ENCODE assay signal across 21 cellular contexts in genomic region chr15:36251450-36251849, GRCh38.
DNase-seq lines count a peak whose midpoint lies in the region; TF ChIP-seq lines count a peak whose summit lies in the region.
"Had no signal": no experiment of that assay in that cellular context is flagged by ENCODE, and none has a peak within 500 bp of the region (broad histone marks: within the 10 kb centered on the region; RNA-seq: fewer than 3 reads in every experiment).

No MANE protein-coding gene starts in this region.

- H3K56ac ChIP-seq in mesendoderm (ENCODE audit: low read length) = no peak overlapping the region

- H2BK120ac ChIP-seq in mesendoderm (ENCODE audit: low read depth, low read length) = no peak overlapping the region

- no peak overlapping the region for H3K23ac ChIP-seq in mesendoderm (ENCODE audit: low read length)

- in situ Hi-C loops in GM23248 (cut with MboI) = no loop called here

- no peak for DNase-seq in AG04450 (ENCODE audit: low read depth, low spot score)
- DNase-seq in GM23248 = peak; percentile 4
- DNase-seq in RPMI7951 (ENCODE audit: low read depth) = peak; percentile 55
- DNase-seq in fibroblast of mammary gland (ENCODE audit: low read depth) = peak; percentile 16
- no peak for DNase-seq in hepatocyte (ENCODE audit: low spot score)
- DNase-seq in NCI-H774 (lab: John Stamatoyannopoulos, UW) = no peak
- DNase-seq in mesendoderm = no peak
- DNase-seq in NCI-H1436 treated with DMSO at 0.1 percent for 48 hours (lab: John Stamatoyannopoulos, UW) = no peak
- DNase-seq: ACHN; activated CD4-positive, alpha-beta T cell treated with anti-CD3 and anti-CD28 coated beads, Interleukin-2, amount 10 ng/mL, durations not matched to agents 7 days and 5 days; activated naive CD4-positive, alpha-beta T cell treated with anti-CD3 and anti-CD28 coated beads for 36 hours; gastrocnemius medialis; Karpas-422; kidney; NCI-H1694 treated with DMSO at 0.1 percent for 48 hours; NCI-H526 treated with DMSO at 0.1 percent for 48 hours; nephron progenitor cell; T1000; thyroid gland had no signal

- no peak overlapping the region for H2AK5ac ChIP-seq in mesendoderm (ENCODE audit: low read length)

- H3F3A ChIP-seq in GM23248 (ENCODE audit: insufficient read depth) = no peaks in the 10 kb centered on the region

- H3K9me3 ChIP-seq in AG04450 (ENCODE audit: control insufficient read depth, insufficient read depth, low read length) = no peaks in the 10 kb centered on the region
- H3K9me3 ChIP-seq in GM23248 (ENCODE audit: low read depth) = no peaks in the 10 kb centered on the region
- no peaks in the 10 kb centered on the region for H3K9me3 ChIP-seq in hepatocyte (ENCODE audit: low read depth)
- H3K9me3 ChIP-seq: gastrocnemius medialis, thyroid gland had no signal

- no peak overlapping the region for H4K8ac ChIP-seq in mesendoderm (ENCODE audit: low read depth, low read length)

- TF ChIP-seq CTCF in AG04450 (IDR thresholded peaks at IDR 0.05; ENCODE audit: low read depth, low read length) = 0 out of 2 replicates have a peak, but pooled peaks have one; percentile 15
- TF ChIP-seq CTCF in fibroblast of mammary gland (conservative IDR thresholded peaks at IDR 0.05; ENCODE audit: control insufficient read depth, insufficient read depth, low read depth, low read length) = peak; percentile 24
- no peak for TF ChIP-seq CTCF in hepatocyte (IDR thresholded peaks at IDR 0.05; ENCODE audit: poor library complexity)

- no peak overlapping the region for H4K5ac ChIP-seq in mesendoderm (ENCODE audit: low read length)

- H2BK5ac ChIP-seq in mesendoderm (ENCODE audit: low read length) = no peak overlapping the region

- CTCF ChIA-PET in AG04450 (lab: Charles Lee) = no interaction called here

- POLR2A ChIA-PET in AG04450 (lab: Yijun Ruan, JAX) = no interaction called here

- H3K27ac ChIP-seq in AG04450 (ENCODE audit: low read depth, low read length) (no peak overlapping the region), GM23248 (no peak overlapping the region), hepatocyte (no peak overlapping the region), mesendoderm (ENCODE audit: low read depth, low read length) (no peak overlapping the region)
- H3K27ac ChIP-seq: gastrocnemius medialis, parathyroid adenoma, thyroid gland had no signal

- no peak overlapping the region for H3K18ac ChIP-seq in mesendoderm (ENCODE audit: low read length)

- H3K9me2 ChIP-seq in GM23248 (ENCODE audit: insufficient read depth) (no peaks in the 10 kb centered on the region), hepatocyte (replicated peaks; ENCODE audit: insufficient read depth) (no peaks in the 10 kb centered on the region)

- H2AFZ ChIP-seq in GM23248 (0 out of 2 replicates have a peak overlapping the region, but pooled peaks have one; percentile 3), hepatocyte (no peak overlapping the region)
- H2AFZ ChIP-seq: parathyroid adenoma had no signal

- H3K4me2 ChIP-seq in GM23248 (ENCODE audit: unreplicated experiment) = no peak overlapping the region
- no peak overlapping the region for H3K4me2 ChIP-seq in hepatocyte
- no peak overlapping the region for H3K4me2 ChIP-seq in mesendoderm (ENCODE audit: low read length)

- 46 to 52% methylated on average over 1 of the region's 1 CpG for WGBS in GM23248 (ENCODE audit: low coverage in 1 of 2, low lambda C conversion rate in 2 of 2, missing lambda C conversion rate in 2 of 2), 2 experiments
- WGBS in hepatocyte (ENCODE audit: low lambda C conversion rate, missing lambda C conversion rate) = 67% methylated on average over 1 of the region's 1 CpG
- WGBS in mesendoderm (ENCODE audit: extremely low coverage, insufficient coverage, low lambda C conversion rate) = no CpG with 5 or more reads among the region's 1 CpG

- no peaks in the 10 kb centered on the region for H4K20me1 ChIP-seq in GM23248 (ENCODE audit: insufficient read depth)
- no peaks in the 10 kb centered on the region for H4K20me1 ChIP-seq in hepatocyte (ENCODE audit: insufficient read depth, poor library complexity, severe bottlenecking)

- H3K4me1 ChIP-seq in GM23248 (ENCODE audit: insufficient read depth) (no peaks in the 10 kb centered on the region), hepatocyte (ENCODE audit: insufficient read depth) (no peaks in the 10 kb centered on the region), mesendoderm (ENCODE audit: control insufficient read depth, low read depth, low read length) (no peaks in the 10 kb centered on the region)
- H3K4me1 ChIP-seq: gastrocnemius medialis, parathyroid adenoma, thyroid gland had no signal

- H3K79me2 ChIP-seq in GM23248 (ENCODE audit: insufficient read depth) (no peaks in the 10 kb centered on the region), hepatocyte (no peaks in the 10 kb centered on the region), mesendoderm (ENCODE audit: control insufficient read depth, insufficient read depth, low read length) (no peaks in the 10 kb centered on the region)
- H3K79me2 ChIP-seq: parathyroid adenoma had no signal

- H3K27me3 ChIP-seq in AG04450 (ENCODE audit: control insufficient read depth, insufficient read depth, low read length) (no peaks in the 10 kb centered on the region), GM23248 (replicated peaks; ENCODE audit: insufficient read depth) (no peaks in the 10 kb centered on the region), hepatocyte (no peaks in the 10 kb centered on the region), mesendoderm (ENCODE audit: insufficient read depth, low read length, poor library complexity) (no peaks in the 10 kb centered on the region)
- H3K27me3 ChIP-seq: gastrocnemius medialis, thyroid gland had no signal

- H3K4me3 ChIP-seq in AG04450 (ENCODE audit: low read depth, low read length) (no peak overlapping the region), GM23248 (no peak overlapping the region), fibroblast of mammary gland (ENCODE audit: control insufficient read depth, low read depth, low read length) (no peak overlapping the region), hepatocyte (no peak overlapping the region), mesendoderm (ENCODE audit: low read length) (no peak overlapping the region)
- H3K4me3 ChIP-seq: gastrocnemius medialis, lung, thyroid gland had no signal

- no peak overlapping the region for H3K9ac ChIP-seq in GM23248
- H3K9ac ChIP-seq in mesendoderm (ENCODE audit: low read length) = no peak overlapping the region
- H3K9ac ChIP-seq: parathyroid adenoma had no signal

- H3K36me3 ChIP-seq in GM23248 (ENCODE audit: low read depth) (no peaks in the 10 kb centered on the region), hepatocyte (replicated peaks; ENCODE audit: insufficient read depth, low read depth) (no peaks in the 10 kb centered on the region), mesendoderm (ENCODE audit: control insufficient read depth, insufficient read depth, low read length) (no peaks in the 10 kb centered on the region)
- H3K36me3 ChIP-seq: gastrocnemius medialis, thyroid gland had no signal

- H3K79me1 ChIP-seq in mesendoderm (ENCODE audit: low read length) = no peaks in the 10 kb centered on the region

- H3K4ac ChIP-seq in mesendoderm (ENCODE audit: low read depth, low read length) = no peak overlapping the region

- H2BK15ac ChIP-seq in mesendoderm (replicated peaks; ENCODE audit: low read depth) = no peak overlapping the region

Comparison
In these comparisons a context has a peak if more than half of its experiments do, and no peak if none do; other contexts are left out.
1. DNase-seq: peak in GM23248 (single experiment), RPMI7951 (single experiment) and fibroblast of mammary gland (single experiment); none in AG04450 (single experiment), hepatocyte (single experiment), NCI-H774 (single experiment), mesendoderm (single experiment) and NCI-H1436 treated with DMSO at 0.1 percent for 48 hours (single experiment).